ENCODE assay signal across 34 cellular contexts in the genomic region with DNA sequence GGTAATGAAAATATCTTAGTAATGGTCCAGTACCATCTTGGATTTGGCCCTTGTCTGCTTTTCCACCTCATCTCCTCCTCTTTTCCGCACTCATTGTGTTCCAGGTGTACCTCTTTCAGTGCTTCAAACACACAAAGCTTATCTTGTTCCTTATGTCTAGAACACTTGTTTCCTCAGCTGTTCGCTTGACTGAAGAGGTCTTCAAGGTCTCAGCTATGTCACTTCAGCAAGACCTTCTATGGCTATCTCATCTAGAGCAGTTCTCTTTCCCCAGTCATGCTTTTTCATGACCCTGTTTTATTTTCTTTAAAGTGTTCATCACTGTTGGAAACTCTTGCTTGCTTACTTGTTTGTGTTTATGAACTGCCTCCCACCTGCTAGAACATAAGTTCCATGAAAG.
"Had no signal": no experiment of that assay in that cellular context is flagged by ENCODE, and none has a peak within 500 bp of the region (broad histone marks: within the 10 kb centered on the region; RNA-seq: fewer than 3 reads in every experiment).

No MANE protein-coding gene starts in this region.

- DNase-seq: activated CD4-positive, alpha-beta memory T cell treated with anti-CD3 and anti-CD28 coated beads for 36 hours; activated CD4-positive, alpha-beta T cell treated with anti-CD3 and anti-CD28 coated beads for 36 hours; activated CD4-positive, alpha-beta T cell treated with anti-CD3 and anti-CD28 coated beads, Interleukin-2, amount 50 U/mL, for 1 hour; activated effector memory CD4-positive, alpha-beta T cell treated with anti-CD3 and anti-CD28 coated beads, Interleukin-2, amount 50 U/mL, for 16 hours; activated naive CD4-positive, alpha-beta T cell; activated T-cell treated with anti-CD3 and anti-CD28 coated beads, Interleukin-2, amount 50 U/mL, for 1 hour; activated T-cell treated with anti-CD3 and anti-CD28 coated beads, Interleukin-2, amount 50 U/mL, for 72 hours; adrenal gland; body of pancreas; Karpas-422; NCI-H1105 treated with DMSO at 0.1 percent for 48 hours; NCI-H1436; NCI-H1694; NCI-H1930; NCI-H2081 treated with DMSO at 0.1 percent for 48 hours; NCI-H226; NCI-H446 treated with DMSO at 0.1 percent for 48 hours; NCI-H524; NCI-H69; NCI-H82; PC-3; Peyer's patch; RPMI8226; SHP77 treated with DMSO at 0.1 percent for 48 hours; T-cell; T-helper 2 cell; T-helper 9 cell had no signal

- H3K4me1 Mint-ChIP-seq: WTC11 had no signal

- H3K4me3 ChIP-seq: adrenal gland, body of pancreas, breast epithelium, Peyer's patch had no signal

- H3K4me1 ChIP-seq: breast epithelium had no signal

- H3K27me3 Mint-ChIP-seq: activated CD4-positive, alpha-beta memory T cell treated with anti-CD3 and anti-CD28 coated beads for 36 hours; activated CD4-positive, alpha-beta T cell treated with anti-CD3 and anti-CD28 coated beads for 36 hours; activated T-helper 17 cell treated with anti-CD3 and anti-CD28 coated beads, Interleukin-2, amount 50 U/mL, for 72 hours; T-cell had no signal

- H3K27ac ChIP-seq: adrenal gland, body of pancreas, breast epithelium, Peyer's patch had no signal

- H3K9me3 ChIP-seq: adrenal gland, body of pancreas, breast epithelium, Peyer's patch had no signal

- H3K36me3 Mint-ChIP-seq: activated naive CD4-positive, alpha-beta T cell treated with anti-CD3 and anti-CD28 coated beads, Interleukin-2, amount 50 U/mL, for 72 hours; WTC11 had no signal

- ATAC-seq: activated CD4-positive, alpha-beta T cell treated with anti-CD3 and anti-CD28 coated beads for 36 hours; activated CD4-positive, CD25-positive, alpha-beta regulatory T cell treated with anti-CD3 and anti-CD28 coated beads, Interleukin-2, amount 50 U/mL, for 24 hours; activated naive CD4-positive, alpha-beta T cell treated with anti-CD3 and anti-CD28 coated beads, Interleukin-2, amount 50 U/mL, for 72 hours; activated T-cell treated with anti-CD3 and anti-CD28 coated beads, Interleukin-2, amount 50 U/mL, for 72 hours; activated T-helper 17 cell treated with anti-CD3 and anti-CD28 coated beads, Interleukin-2, amount 50 U/mL, for 72 hours; body of pancreas; PC-3; SK-N-SH treated with all-trans-retinoic acid at 6 μM for 48 hours; T-cell; WTC11 had no signal

- H3K9me3 Mint-ChIP-seq: activated CD4-positive, alpha-beta memory T cell treated with anti-CD3 and anti-CD28 coated beads for 36 hours; activated naive CD4-positive, alpha-beta T cell treated with anti-CD3 and anti-CD28 coated beads, Interleukin-2, amount 50 U/mL, for 72 hours; activated T-cell treated with anti-CD3 and anti-CD28 coated beads, Interleukin-2, amount 50 U/mL, for 72 hours; activated T-helper 17 cell treated with anti-CD3 and anti-CD28 coated beads, Interleukin-2, amount 50 U/mL, for 72 hours; T-cell; WTC11 had no signal

- FAIRE-seq: astrocyte had no signal

- H3K4me3 Mint-ChIP-seq: activated CD4-positive, alpha-beta memory T cell treated with anti-CD3 and anti-CD28 coated beads for 36 hours; activated CD4-positive, alpha-beta T cell treated with anti-CD3 and anti-CD28 coated beads for 36 hours; activated T-cell treated with anti-CD3 and anti-CD28 coated beads, Interleukin-2, amount 50 U/mL, for 72 hours; activated T-helper 17 cell treated with anti-CD3 and anti-CD28 coated beads, Interleukin-2, amount 50 U/mL, for 72 hours; T-cell; WTC11 had no signal

- H3K27ac Mint-ChIP-seq: activated CD4-positive, alpha-beta memory T cell treated with anti-CD3 and anti-CD28 coated beads for 36 hours; activated CD4-positive, alpha-beta T cell treated with anti-CD3 and anti-CD28 coated beads for 36 hours; activated naive CD4-positive, alpha-beta T cell treated with anti-CD3 and anti-CD28 coated beads, Interleukin-2, amount 50 U/mL, for 72 hours; activated T-cell treated with anti-CD3 and anti-CD28 coated beads, Interleukin-2, amount 50 U/mL, for 72 hours; activated T-helper 17 cell treated with anti-CD3 and anti-CD28 coated beads, Interleukin-2, amount 50 U/mL, for 72 hours; T-cell; WTC11 had no signal
